In genomic region chr19:17579523-17580244, GRCh38 we compare ENCODE assay signal across 8 cellular contexts. TPM values are rescaled to one million over a fixed set of nuclear protein-coding genes. Genes with fewer than 3 reads are reported as not detected.
A peak's percentile ranks its signal among the peaks of the same experiment; 100 is the strongest.
DNase-seq lines count a peak whose midpoint lies in the region; ATAC-seq and TF ChIP-seq lines count a peak whose summit lies in the region.

No MANE protein-coding gene starts in this region.

- H3K4me1 Mint-ChIP-seq in activated naive CD8-positive, alpha-beta T cell treated with anti-CD3 and anti-CD28 coated beads, Interleukin-2, amount 10 ng/mL, durations not matched to agents 7 days and 5 days: peaks cover 3% of the 10 kb centered on the region

- no peaks in the 10 kb centered on the region for H3K9me3 Mint-ChIP-seq in activated naive CD8-positive, alpha-beta T cell treated with anti-CD3 and anti-CD28 coated beads, Interleukin-2, amount 10 ng/mL, durations not matched to agents 7 days and 5 days

- H3K4me3 Mint-ChIP-seq in activated naive CD8-positive, alpha-beta T cell treated with anti-CD3 and anti-CD28 coated beads, Interleukin-2, amount 10 ng/mL, durations not matched to agents 7 days and 5 days: no peak overlapping the region

- intact Hi-C loops in uterus (cut with DNase I; ENCODE audit: low total_unique reads): no loop called here

- no peak for TF ChIP-seq CTCF in 22Rv1 (IDR thresholded peaks at IDR 0.05)
- TF ChIP-seq CTCF in GM06990 (IDR thresholded peaks at IDR 0.05; ENCODE audit: insufficient read depth, low read length, poor library complexity, severe bottlenecking): no peak
- TF ChIP-seq CTCF in uterus (IDR thresholded peaks at IDR 0.05): no peak

- H3K4me3 ChIP-seq in GM06990 (replicated peaks; ENCODE audit: low read depth, low read length): no peak overlapping the region
- H3K4me3 ChIP-seq in iPS-20b (ENCODE audit: low read length): peak overlapping the region; percentile 36; the same call in 1 of the 2 replicates
- H3K4me3 ChIP-seq in uterus: no peak overlapping the region

- no peak overlapping the region for H3K9ac ChIP-seq in iPS-20b (ENCODE audit: low read depth, low read length)

- no peaks in the 10 kb centered on the region for H3K27me3 ChIP-seq in GM06990 (replicated peaks; ENCODE audit: control insufficient read depth, insufficient read depth, low read length)
- no peaks in the 10 kb centered on the region for H3K27me3 ChIP-seq in iPS-20b (ENCODE audit: insufficient read depth, low read length)
- H3K27me3 ChIP-seq in uterus: no peaks in the 10 kb centered on the region

- TF ChIP-seq POLR2A in uterus (IDR thresholded peaks at IDR 0.05): no peak

- H3K9me3 ChIP-seq in iPS-20b (ENCODE audit: insufficient read depth, low read depth, low read length) (no peaks in the 10 kb centered on the region), uterus (no peaks in the 10 kb centered on the region)

- peak; percentile 24 for ATAC-seq in activated naive CD8-positive, alpha-beta T cell treated with anti-CD3 and anti-CD28 coated beads, Interleukin-2, amount 10 ng/mL, durations not matched to agents 7 days and 5 days (ENCODE audit: low read depth)
- ATAC-seq in HG03520 (IDR thresholded peaks at IDR 0.05; ENCODE audit: unreplicated experiment) (no peak), GM21526 (IDR thresholded peaks at IDR 0.05; ENCODE audit: low FRiP score, unreplicated experiment) (no peak)

- H3K27ac ChIP-seq in 22Rv1 (peak overlapping the region; percentile 69), iPS-20b (ENCODE audit: low read length) (no peak overlapping the region), uterus (no peak overlapping the region)

- no peaks in the 10 kb centered on the region for H3K27me3 Mint-ChIP-seq in activated naive CD8-positive, alpha-beta T cell treated with anti-CD3 and anti-CD28 coated beads, Interleukin-2, amount 10 ng/mL, durations not matched to agents 7 days and 5 days

- peaks cover 19% of the 10 kb centered on the region for H3K36me3 ChIP-seq in GM06990 (ENCODE audit: control insufficient read depth, insufficient read depth, low read length)
- H3K36me3 ChIP-seq in iPS-20b (ENCODE audit: insufficient read depth, low read depth, low read length): peaks cover 24% of the 10 kb centered on the region
- no peaks in the 10 kb centered on the region for H3K36me3 ChIP-seq in uterus

- DNase-seq in GM06990 (ENCODE audit: extremely low read depth, insufficient read length) (peak; percentile 75), NCI-H774 (lab: John Stamatoyannopoulos, UW) (peak; percentile 17), uterus (peak; percentile 40 to 68)
- DNase-seq in activated naive CD8-positive, alpha-beta T cell treated with anti-CD3 and anti-CD28 coated beads, Interleukin-2, amount 10 ng/mL, durations not matched to agents 7 days and 5 days: no peak

- no peaks in the 10 kb centered on the region; the same call in 1 of the 2 replicates for H3K4me1 ChIP-seq in iPS-20b (ENCODE audit: insufficient read depth, low read length)
- no peaks in the 10 kb centered on the region for H3K4me1 ChIP-seq in uterus

- POLR2A ChIA-PET in activated naive CD8-positive, alpha-beta T cell treated with anti-CD3 and anti-CD28 coated beads, Interleukin-2, amount 10 ng/mL, durations not matched to agents 7 days and 5 days (lab: Charles Lee): interaction anchor here (0.6 kb wide), 1 partner anchor 13 kb away, joined by 4 read pairs; no protein-coding TSS in a partner anchor

- peaks cover 25% of the 10 kb centered on the region for H3K36me3 Mint-ChIP-seq in activated naive CD8-positive, alpha-beta T cell treated with anti-CD3 and anti-CD28 coated beads, Interleukin-2, amount 10 ng/mL, durations not matched to agents 7 days and 5 days

- no peak overlapping the region for H3K27ac Mint-ChIP-seq in activated naive CD8-positive, alpha-beta T cell treated with anti-CD3 and anti-CD28 coated beads, Interleukin-2, amount 10 ng/mL, durations not matched to agents 7 days and 5 days

RNA-seq across cellular contexts. Expression of gene COLGALT1, which starts 24.2 kb away (rescaled TPM):
- 10 to 100 TPM; 63.3 to 68.4 TPM for total RNA-seq in activated naive CD8-positive, alpha-beta T cell treated with anti-CD3 and anti-CD28 coated beads, Interleukin-2, amount 10 ng/mL, durations not matched to agents 7 days and 5 days
- 10 to 100 TPM; 24.6 to 56.6 (median 52.0) TPM for total RNA-seq in uterus
